Comparison of ENCODE assay signal across 8 cellular contexts in the genomic region with DNA sequence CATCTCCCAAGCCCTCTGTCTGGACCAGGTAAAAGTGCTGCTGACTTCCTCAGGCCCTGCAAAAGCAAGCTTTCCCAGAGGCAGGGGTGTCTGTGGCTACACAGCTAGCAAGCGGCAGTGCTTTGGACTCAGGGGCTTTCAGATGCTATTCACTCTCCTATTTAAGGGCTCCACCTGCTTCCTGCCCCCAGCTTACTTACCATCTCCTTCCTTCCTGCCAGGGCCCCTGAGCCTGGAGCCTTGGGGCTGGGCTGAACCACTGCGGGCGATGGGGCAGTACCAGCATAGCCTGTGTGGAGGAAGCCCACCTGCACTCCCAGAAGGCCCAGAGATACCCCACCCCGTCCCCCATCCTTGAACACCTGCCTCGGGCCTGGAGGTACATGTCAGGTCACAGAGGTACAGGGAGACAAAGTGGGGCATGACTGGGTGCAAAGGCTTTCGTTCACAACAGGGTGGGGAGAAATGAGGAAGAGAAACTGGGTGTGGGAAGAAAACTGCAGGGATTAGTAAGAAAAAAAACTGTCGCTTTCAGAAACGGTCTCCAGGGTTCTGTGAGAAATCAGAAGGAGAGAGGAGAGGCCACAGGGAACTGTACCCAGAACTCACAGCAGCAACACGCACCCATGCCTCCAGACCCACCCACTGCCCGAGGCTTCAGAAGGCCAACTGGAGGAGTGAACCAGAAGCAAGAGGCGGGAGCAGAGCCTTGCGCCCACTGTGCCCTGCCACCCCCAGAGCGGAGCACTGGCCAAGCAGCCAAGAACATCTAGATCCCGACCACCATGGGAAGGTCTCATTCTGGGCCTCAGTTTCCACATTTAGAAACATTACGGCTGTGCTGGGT. TPM values are rescaled to one million over a fixed set of nuclear protein-coding genes. Genes with fewer than 3 reads are reported as not detected.
DNase-seq lines count a peak whose midpoint lies in the region; ATAC-seq and TF ChIP-seq lines count a peak whose summit lies in the region.

No MANE protein-coding gene starts in this region.

- peak overlapping the region; percentile 70 for H3K4me3 ChIP-seq in DOHH2 (ENCODE audit: low read length)

- peak; percentile 59 for ATAC-seq in GM19438 (IDR thresholded peaks at IDR 0.05; ENCODE audit: low read depth, unreplicated experiment)
- ATAC-seq in HG03442 (IDR thresholded peaks at IDR 0.05; ENCODE audit: unreplicated experiment): peak; percentile 52
- ATAC-seq in activated naive CD8-positive, alpha-beta T cell treated with anti-CD3 and anti-CD28 coated beads, Interleukin-2, amount 50 U/mL, for 24 hours: peak; percentile 35
- no peak for ATAC-seq in natural killer cell treated with Interleukin-12 subunit alpha and Interleukin-12 subunit beta and Interleukin-15 and Interleukin-18, amount 100 ng/mL, for 72 hours

- H3K36me3 Mint-ChIP-seq in activated naive CD8-positive, alpha-beta T cell treated with anti-CD3 and anti-CD28 coated beads, Interleukin-2, amount 50 U/mL, for 24 hours (ENCODE audit: low read depth): peaks cover 55% of the 10 kb centered on the region
- H3K36me3 Mint-ChIP-seq in natural killer cell treated with Interleukin-12 subunit alpha and Interleukin-12 subunit beta and Interleukin-15 and Interleukin-18, amount 100 ng/mL, for 72 hours: peaks cover 12% of the 10 kb centered on the region

- H3K4me2 ChIP-seq in DOHH2 (ENCODE audit: low read length): peak overlapping the region; percentile 95

- H3K4me1 ChIP-seq in DOHH2 (ENCODE audit: control insufficient read depth, low read length): peaks cover 81% of the 10 kb centered on the region

- no peak for TF ChIP-seq CTCF in DOHH2 (IDR thresholded peaks at IDR 0.05; ENCODE audit: low read depth, low read length, poor library complexity, severe bottlenecking)

- H3K36me3 ChIP-seq in DOHH2 (ENCODE audit: control insufficient read depth, low read length): peaks cover 81% of the 10 kb centered on the region

- no peaks in the 10 kb centered on the region for H3K9me2 ChIP-seq in DOHH2 (replicated peaks; ENCODE audit: control insufficient read depth, low read length)

- no peak overlapping the region for H3K4me3 Mint-ChIP-seq in activated naive CD8-positive, alpha-beta T cell treated with anti-CD3 and anti-CD28 coated beads, Interleukin-2, amount 50 U/mL, for 24 hours
- H3K4me3 Mint-ChIP-seq in natural killer cell treated with Interleukin-12 subunit alpha and Interleukin-12 subunit beta and Interleukin-15 and Interleukin-18, amount 100 ng/mL, for 72 hours: peak overlapping the region; percentile 53

- H4K20me1 ChIP-seq in DOHH2 (ENCODE audit: control insufficient read depth, insufficient read depth, low read depth, low read length): peaks cover 4% of the 10 kb centered on the region; the same call in 1 of the 2 replicates

- peaks cover 68% of the 10 kb centered on the region for H3K79me2 ChIP-seq in DOHH2 (ENCODE audit: control insufficient read depth, low read length)

- peaks cover 66% of the 10 kb centered on the region for H3K4me1 Mint-ChIP-seq in activated naive CD8-positive, alpha-beta T cell treated with anti-CD3 and anti-CD28 coated beads, Interleukin-2, amount 50 U/mL, for 24 hours
- H3K4me1 Mint-ChIP-seq in natural killer cell treated with Interleukin-12 subunit alpha and Interleukin-12 subunit beta and Interleukin-15 and Interleukin-18, amount 100 ng/mL, for 72 hours (ENCODE audit: low read depth in 2 of 2): peaks cover 67 to 72% of the 10 kb centered on the region in 2 donors

- DNase-seq in activated naive CD8-positive, alpha-beta T cell treated with anti-CD3 and anti-CD28 coated beads, Interleukin-2, amount 50 U/mL, for 24 hours: no peak
- DNase-seq in natural killer cell treated with Interleukin-12 subunit alpha and Interleukin-12 subunit beta and Interleukin-15 and Interleukin-18, amount 100 ng/mL, for 72 hours (ENCODE audit: low spot score): no peak
- DNase-seq in NCI-H1105 (lab: John Stamatoyannopoulos, UW): no peak
- no peak for DNase-seq in NCI-H526 treated with DMSO at 0.1 percent for 48 hours (lab: John Stamatoyannopoulos, UW)
- no peak for DNase-seq in activated CD4-positive, CD25-positive, alpha-beta regulatory T cell (lab: John Stamatoyannopoulos, UW)

- no peaks in the 10 kb centered on the region for H3K27me3 ChIP-seq in DOHH2 (ENCODE audit: control insufficient read depth, low read length)

- peaks cover 50% of the 10 kb centered on the region for H3F3A ChIP-seq in DOHH2 (ENCODE audit: control insufficient read depth, insufficient read depth)

- H3K27ac ChIP-seq in DOHH2 (ENCODE audit: low read depth, low read length): peak overlapping the region; percentile 99

- H3K27ac Mint-ChIP-seq in activated naive CD8-positive, alpha-beta T cell treated with anti-CD3 and anti-CD28 coated beads, Interleukin-2, amount 50 U/mL, for 24 hours: peak overlapping the region; percentile 69
- peak overlapping the region; percentile 64 to 77 for H3K27ac Mint-ChIP-seq in natural killer cell treated with Interleukin-12 subunit alpha and Interleukin-12 subunit beta and Interleukin-15 and Interleukin-18, amount 100 ng/mL, for 72 hours

- H3K9me3 ChIP-seq in DOHH2 (ENCODE audit: control insufficient read depth, insufficient read depth, low read length): no peaks in the 10 kb centered on the region

- H3K27me3 Mint-ChIP-seq in activated naive CD8-positive, alpha-beta T cell treated with anti-CD3 and anti-CD28 coated beads, Interleukin-2, amount 50 U/mL, for 24 hours: no peaks in the 10 kb centered on the region
- no peaks in the 10 kb centered on the region for H3K27me3 Mint-ChIP-seq in natural killer cell treated with Interleukin-12 subunit alpha and Interleukin-12 subunit beta and Interleukin-15 and Interleukin-18, amount 100 ng/mL, for 72 hours

- no peaks in the 10 kb centered on the region for H3K9me3 Mint-ChIP-seq in activated naive CD8-positive, alpha-beta T cell treated with anti-CD3 and anti-CD28 coated beads, Interleukin-2, amount 50 U/mL, for 24 hours
- peaks cover 4% of the 10 kb centered on the region for H3K9me3 Mint-ChIP-seq in natural killer cell treated with Interleukin-12 subunit alpha and Interleukin-12 subunit beta and Interleukin-15 and Interleukin-18, amount 100 ng/mL, for 72 hours

RNA-seq across cellular contexts. Expression of a gene that starts 49.5 kb away (rescaled TPM):
- 10 to 100 TPM; 58.0 to 89.8 TPM for total RNA-seq in natural killer cell treated with Interleukin-12 subunit alpha and Interleukin-12 subunit beta and Interleukin-15 and Interleukin-18, amount 100 ng/mL, for 72 hours

RNA-seq across cellular contexts. Expression of a gene that starts 49.6 kb away (rescaled TPM):
- total RNA-seq in natural killer cell treated with Interleukin-12 subunit alpha and Interleukin-12 subunit beta and Interleukin-15 and Interleukin-18, amount 100 ng/mL, for 72 hours: not detected

RNA-seq across cellular contexts. Expression of a gene that starts 52.4 kb away (rescaled TPM):
- total RNA-seq in natural killer cell treated with Interleukin-12 subunit alpha and Interleukin-12 subunit beta and Interleukin-15 and Interleukin-18, amount 100 ng/mL, for 72 hours: 100 to 1,000 TPM; 121 to 255 TPM

Comparison
In these comparisons a context has a peak if more than half of its experiments do, and no peak if none do; other contexts are left out.
1. ATAC-seq: peak in GM19438 (single experiment), HG03442 (single experiment) and activated naive CD8-positive, alpha-beta T cell treated with anti-CD3 and anti-CD28 coated beads, Interleukin-2, amount 50 U/mL, for 24 hours (single experiment); none in natural killer cell treated with Interleukin-12 subunit alpha and Interleukin-12 subunit beta and Interleukin-15 and Interleukin-18, amount 100 ng/mL, for 72 hours (0 of 2).